Comparison of ENCODE assay signal across 20 cellular contexts in genomic region chr1:210617306-210617705, GRCh38.
"Had no signal": no experiment of that assay in that cellular context is flagged by ENCODE, and none has a peak within 500 bp of the region (broad histone marks: within the 10 kb centered on the region; RNA-seq: fewer than 3 reads in every experiment).

No MANE protein-coding gene starts in this region.

- H3K27me3 Mint-ChIP-seq: naive B cell had no signal

- H3K4me1 Mint-ChIP-seq: mesothelial cell of epicardium; naive B cell; stimulated activated effector memory CD8-positive, alpha-beta T cell treated with anti-CD3 and anti-CD28 coated beads, Interleukin-12 subunit alpha, Interleukin-12 subunit beta, amount 100 ng/mL, for 72 hours had no signal

- H3K4me3 ChIP-seq: dorsolateral prefrontal cortex, mucosa of descending colon, pancreas, right lobe of liver, thyroid gland, vagina had no signal

- H3K36me3 ChIP-seq: neutrophil, pancreas, right lobe of liver, thyroid gland, vagina had no signal

- H3K9me3 Mint-ChIP-seq: natural killer cell treated with Interleukin-12 subunit alpha and Interleukin-12 subunit beta and Interleukin-15 and Interleukin-18, amount 100 ng/mL, for 72 hours; stimulated activated effector memory CD8-positive, alpha-beta T cell treated with anti-CD3 and anti-CD28 coated beads, Interleukin-12 subunit alpha, Interleukin-12 subunit beta, amount 100 ng/mL, for 72 hours had no signal

- H3K27ac ChIP-seq: neutrophil, pancreas, right lobe of liver, thyroid gland, vagina had no signal

- DNase-seq: dorsolateral prefrontal cortex; effector CD4-positive, alpha-beta T cell; head of caudate nucleus; kidney; mesenchymal stem cell; mucosa of descending colon; naive B cell; pancreas; right lobe of liver; stimulated activated CD4-positive, alpha-beta T cell treated with anti-CD3 and anti-CD28 coated beads, Interleukin-2, amount 100 ng/mL, for 24 hours; stimulated activated CD4-positive, alpha-beta T cell treated with anti-CD3 and anti-CD28 coated beads, Interleukin-4, amount 100 ng/mL, for 24 hours; stimulated activated naive CD8-positive, alpha-beta T cell treated with anti-CD3 and anti-CD28 coated beads, Interleukin-15, Interleukin-2, amounts not matched to agents 100 U/mL and 50 U/mL, for 24 hours; thyroid gland; trophoblast cell had no signal

- H3K36me3 Mint-ChIP-seq: naive B cell; natural killer cell treated with Interleukin-12 subunit alpha and Interleukin-12 subunit beta and Interleukin-15 and Interleukin-18, amount 100 ng/mL, for 72 hours; stimulated activated effector memory CD8-positive, alpha-beta T cell treated with anti-CD3 and anti-CD28 coated beads, Interleukin-12 subunit alpha, Interleukin-12 subunit beta, amount 100 ng/mL, for 72 hours had no signal

- H3K4me3 Mint-ChIP-seq: mesothelial cell of epicardium; naive B cell; natural killer cell treated with Interleukin-12 subunit alpha and Interleukin-12 subunit beta and Interleukin-15 and Interleukin-18, amount 100 ng/mL, for 72 hours; neural crest cell; stimulated activated effector memory CD8-positive, alpha-beta T cell treated with anti-CD3 and anti-CD28 coated beads, Interleukin-12 subunit alpha, Interleukin-12 subunit beta, amount 100 ng/mL, for 72 hours had no signal

- H3K27ac Mint-ChIP-seq: mesothelial cell of epicardium; naive B cell; natural killer cell treated with Interleukin-12 subunit alpha and Interleukin-12 subunit beta and Interleukin-15 and Interleukin-18, amount 100 ng/mL, for 72 hours; stimulated activated effector memory CD8-positive, alpha-beta T cell treated with anti-CD3 and anti-CD28 coated beads, Interleukin-12 subunit alpha, Interleukin-12 subunit beta, amount 100 ng/mL, for 72 hours had no signal

- H3K9me3 ChIP-seq: mucosa of descending colon, neutrophil, pancreas, right lobe of liver, thyroid gland, vagina had no signal

- H3K27me3 ChIP-seq: dorsolateral prefrontal cortex, neutrophil, pancreas, right lobe of liver, thyroid gland, vagina had no signal

- H3K4me1 ChIP-seq: pancreas, right lobe of liver, thyroid gland, vagina had no signal
